9 cellular contexts compared by ENCODE assay signal in the genomic region with DNA sequence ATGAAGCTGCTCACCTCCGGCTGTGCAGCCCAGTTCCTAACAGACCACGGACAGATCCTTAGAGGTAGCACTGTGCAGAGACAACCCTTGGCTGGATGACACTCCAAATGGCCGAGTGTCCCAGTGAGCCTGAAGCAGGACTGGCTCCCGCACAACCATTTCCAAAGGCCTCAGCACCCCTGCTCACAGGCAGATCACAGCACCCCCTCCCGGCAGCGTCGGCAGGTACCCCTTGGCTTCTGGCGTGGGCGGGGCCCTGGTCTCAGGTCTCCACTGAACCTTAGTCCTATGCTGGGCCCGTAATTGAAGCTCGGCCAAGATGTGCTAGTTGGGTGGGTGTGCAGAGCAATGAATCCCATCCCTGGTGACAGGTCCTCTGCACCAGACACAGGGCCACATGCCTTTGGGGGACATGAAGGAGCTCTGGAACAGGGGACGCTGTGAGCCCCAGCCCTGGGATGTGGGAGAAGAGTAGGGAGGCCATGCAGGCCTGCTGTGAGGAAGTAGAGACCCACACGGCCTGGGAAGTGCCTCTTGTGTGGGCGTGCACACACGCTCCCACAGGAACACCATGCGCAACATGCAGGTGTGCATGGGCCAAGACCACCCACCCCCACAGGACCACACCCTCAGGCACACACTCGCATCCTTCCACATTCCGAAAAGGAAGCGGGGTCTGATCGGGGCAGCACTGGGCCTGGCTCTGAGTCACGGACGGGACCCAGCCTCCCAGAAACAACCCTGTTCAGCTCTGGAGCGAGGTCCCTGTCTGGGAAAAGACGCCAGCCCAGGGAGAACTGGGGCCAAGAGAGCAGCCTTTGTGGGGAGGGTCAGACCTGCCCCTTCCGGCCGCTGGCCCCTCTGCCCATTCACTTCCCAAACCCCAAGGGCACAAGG. TPM values are rescaled to one million over a fixed set of nuclear protein-coding genes. Genes with fewer than 3 reads are reported as not detected.
DNase-seq lines count a peak whose midpoint lies in the region; ATAC-seq and TF ChIP-seq lines count a peak whose summit lies in the region.
"Had no signal": no experiment of that assay in that cellular context is flagged by ENCODE, and none has a peak within 500 bp of the region (broad histone marks: within the 10 kb centered on the region; RNA-seq: fewer than 3 reads in every experiment).

No MANE protein-coding gene starts in this region.

- TF ChIP-seq CTCF in DOHH2 (IDR thresholded peaks at IDR 0.05; ENCODE audit: low read depth, low read length, poor library complexity, severe bottlenecking), result peak; percentile 56
- peak in 6 of 11 experiments; percentile 17 to 46 (median 34) for TF ChIP-seq CTCF in spleen (IDR thresholded peaks at IDR 0.05 in 8 of 11, conservative IDR thresholded peaks at IDR 0.05 in 3 of 11)

- intact Hi-C loops in spleen (cut with DNase I; ENCODE audit: low total_unique reads), result no loop called here

- no peak overlapping the region for H3K27ac ChIP-seq in DOHH2 (ENCODE audit: low read depth, low read length)
- peak overlapping the region in 7 of 8 donors; percentile 4 to 95 (median 91) for H3K27ac ChIP-seq in spleen

- H3K27me3 ChIP-seq in DOHH2 (ENCODE audit: control insufficient read depth, low read length) (no peaks in the 10 kb centered on the region), spleen (replicated peaks in 1 of 7) (no peaks in the 10 kb centered on the region)

- H3K36me3 ChIP-seq in DOHH2 (ENCODE audit: control insufficient read depth, low read length) (peaks cover 32% of the 10 kb centered on the region), spleen (peaks cover 0 to 33% (median 0%) of the 10 kb centered on the region in 6 donors)

- H3K4me3 ChIP-seq in DOHH2 (ENCODE audit: low read length) (peak overlapping the region; percentile 97), spleen (peak overlapping the region in 6 of 8 donors; percentile 58 to 91 (median 69))

- peak; percentile 42 for DNase-seq in RPMI8226
- peak; percentile 37 for DNase-seq in activated effector memory CD4-positive, alpha-beta T cell treated with Interleukin-2 at 50 U/mL for 16 hours
- peak; percentile 84 for DNase-seq in spleen
- no peak for DNase-seq in dermis blood vessel endothelial cell
- DNase-seq in OCI-M1 (lab: John Stamatoyannopoulos, UW), result no peak
- no peak for DNase-seq in NCI-H2171 (lab: John Stamatoyannopoulos, UW)
- DNase-seq: small intestine had no signal

- H3K9me3 ChIP-seq in DOHH2 (ENCODE audit: control insufficient read depth, insufficient read depth, low read length), result no peaks in the 10 kb centered on the region
- H3K9me3 ChIP-seq in spleen, result no peaks in the 10 kb centered on the region

- H4K20me1 ChIP-seq in DOHH2 (ENCODE audit: control insufficient read depth, insufficient read depth, low read depth, low read length), result peaks cover 20% of the 10 kb centered on the region

- no peak for TF ChIP-seq POLR2A in spleen (IDR thresholded peaks at IDR 0.05)

- ATAC-seq in GM19452 (IDR thresholded peaks at IDR 0.05; ENCODE audit: unreplicated experiment), result no peak

- H3K4me1 ChIP-seq in DOHH2 (ENCODE audit: control insufficient read depth, low read length) (peaks cover 43% of the 10 kb centered on the region), spleen (peaks cover 18 to 86% (median 58%) of the 10 kb centered on the region in 6 donors)

- H3F3A ChIP-seq in DOHH2 (ENCODE audit: control insufficient read depth, insufficient read depth), result peaks cover 21% of the 10 kb centered on the region

- H3K79me2 ChIP-seq in DOHH2 (ENCODE audit: control insufficient read depth, low read length), result peaks cover 29% of the 10 kb centered on the region

- H3K4me2 ChIP-seq in DOHH2 (ENCODE audit: low read length), result peak overlapping the region; percentile 94

- 65 to 82% (median 76%) methylated on average over 15 to 26 of the region's 26 CpGs for WGBS in spleen, 5 donors

- H3K9me2 ChIP-seq in DOHH2 (replicated peaks; ENCODE audit: control insufficient read depth, low read length), result no peaks in the 10 kb centered on the region

RNA-seq across cellular contexts. Expression of a gene that starts 2.8 kb away (rescaled TPM):
- total RNA-seq in spleen (10 to 100 TPM; 27.2 to 88.0 (median 45.0) TPM), dermis blood vessel endothelial cell (0.34 and 0.98 TPM in 2 replicates)
- polyA plus RNA-seq in spleen, result 10 to 100 TPM; 24.2 to 60.8 (median 47.6) TPM

RNA-seq across cellular contexts. Expression of a gene that starts 4.2 kb away (rescaled TPM):
- total RNA-seq in spleen (1 to 10 TPM in 2 of 7 donors, under 1 TPM in 4, not detected in 1; 0.49 to 2.2 (median 0.72) TPM), dermis blood vessel endothelial cell (not detected in 2 replicates)
- polyA plus RNA-seq in spleen, result under 1 TPM; 0.24 to 0.33 (median 0.29) TPM
- polyA plus RNA-seq: small intestine had no signal

RNA-seq across cellular contexts. Expression of a gene that starts 26.1 kb away (rescaled TPM):
- total RNA-seq in spleen (10 to 100 TPM in 3 of 7 donors, 1 to 10 TPM in 4; 3.1 to 14.2 (median 9.0) TPM), dermis blood vessel endothelial cell (0.05 and 0.17 TPM in 2 replicates)
- 1 to 10 TPM; 1.8 to 4.2 (median 1.8) TPM for polyA plus RNA-seq in spleen

Comparison
In these comparisons a context has a peak if more than half of its experiments do, and no peak if none do; other contexts are left out.
1. DNase-seq: peak in RPMI8226 (single experiment), activated effector memory CD4-positive, alpha-beta T cell treated with Interleukin-2 at 50 U/mL for 16 hours (single experiment) and spleen (single experiment); none in dermis blood vessel endothelial cell (single experiment), OCI-M1 (single experiment) and NCI-H2171 (single experiment).
2. RNA of a gene that starts 2.8 kb away (total RNA-seq): 27.2 to 88.0 TPM in spleen; 0.34 to 0.98 TPM in dermis blood vessel endothelial cell; every median in the first group is over 10 times any median in the second.